Comparison of ENCODE assay signal across 8 cellular contexts in genomic region chr17:37506678-37507077, GRCh38. TPM values are rescaled to one million over a fixed set of nuclear protein-coding genes. Genes with fewer than 3 reads are reported as not detected.
DNase-seq lines count a peak whose midpoint lies in the region; ATAC-seq, FAIRE-seq and TF ChIP-seq lines count a peak whose summit lies in the region.

No MANE protein-coding gene starts in this region.

- TF ChIP-seq CTCF in RWPE2 (IDR thresholded peaks at IDR 0.05; ENCODE audit: poor library complexity, severe bottlenecking) (peak; percentile 36), pancreas (IDR thresholded peaks at IDR 0.05) (peak in 2 of 4 donors; percentile 9 to 28), ovary (IDR thresholded peaks at IDR 0.05) (no peak)

- H3K4me3 ChIP-seq in RWPE2 (ENCODE audit: severe bottlenecking), result no peak overlapping the region
- no peak overlapping the region for H3K4me3 ChIP-seq in pancreas
- no peak overlapping the region for H3K4me3 ChIP-seq in ovary

- no peak for TF ChIP-seq EP300 in ovary (IDR thresholded peaks at IDR 0.05)

- 68 to 73% methylated on average over 10 of the region's 10 CpGs for WGBS in pancreas, 2 donors
- 62 to 70% (median 69%) methylated on average over 10 of the region's 10 CpGs for WGBS in ovary, 3 donors

- H3K27me3 ChIP-seq in RWPE2 (ENCODE audit: insufficient read depth, poor library complexity, severe bottlenecking), result no peaks in the 10 kb centered on the region
- H3K27me3 ChIP-seq in pancreas, result no peaks in the 10 kb centered on the region
- no peaks in the 10 kb centered on the region for H3K27me3 ChIP-seq in ovary

- DNase-seq in AML-193 (lab: John Stamatoyannopoulos, UW) (peak; percentile 13 to 24), H4 (ENCODE audit: low spot score) (peak; percentile 32), RWPE2 (ENCODE audit: low spot score) (no peak), erythroblast (lab: John Stamatoyannopoulos, UW) (peak; percentile 35 to 38), pancreas (no peak), ovary (no peak)

- FAIRE-seq in pancreas (lab: Jason Lieb, UNC), result no peak

- H3K27ac ChIP-seq in RWPE2 (ENCODE audit: poor library complexity, severe bottlenecking) (no peak overlapping the region), pancreas (no peak overlapping the region), ovary (no peak overlapping the region)

- H3K9me3 ChIP-seq in RWPE2 (ENCODE audit: severe bottlenecking) (no peaks in the 10 kb centered on the region), pancreas (no peaks in the 10 kb centered on the region), ovary (no peaks in the 10 kb centered on the region)

- H3K4me1 ChIP-seq in RWPE2 (ENCODE audit: insufficient read depth, poor library complexity, severe bottlenecking) (peaks cover under 1% of the 10 kb centered on the region), pancreas (peaks cover 0 to 2% (median 0%) of the 10 kb centered on the region in 3 donors), ovary (ENCODE audit: insufficient read depth) (no peaks in the 10 kb centered on the region)

- ATAC-seq in RWPE2 (ENCODE audit: low read depth) (peak; percentile 85), pancreas (peak; percentile 16 to 71 (median 28)), HG02852 (IDR thresholded peaks at IDR 0.05; ENCODE audit: unreplicated experiment) (no peak), HG03159 (IDR thresholded peaks at IDR 0.05; ENCODE audit: unreplicated experiment) (no peak)

- H3K36me3 ChIP-seq in RWPE2 (ENCODE audit: low read depth) (peaks cover 45% of the 10 kb centered on the region), pancreas (no peaks in the 10 kb centered on the region), ovary (no peaks in the 10 kb centered on the region)

- intact Hi-C loops in pancreas (cut with DNase I), result no loop called here
- intact Hi-C loops in ovary (cut with DNase I), result no loop called here

- TF ChIP-seq POLR2A in erythroblast (IDR thresholded peaks at IDR 0.05; ENCODE audit: low read length) (no peak), ovary (IDR thresholded peaks at IDR 0.05) (no peak)

RNA-seq across cellular contexts. Expression of gene DUSP14, which starts 17.0 kb away (rescaled TPM):
- 49.2 and 50.8 TPM in 2 replicates for total RNA-seq in H4 (2014; rRNA removed; shearing (Covaris generic))
- total RNA-seq in pancreas (1 to 10 TPM; 2.7 to 5.6 (median 4.4) TPM), ovary (10 to 100 TPM in 6 of 7 donors, 1 to 10 TPM in 1; 9.5 to 17.1 (median 13.1) TPM)
- polyA plus RNA-seq in pancreas (1 to 10 TPM; 2.9 to 6.4 TPM), ovary (10 to 100 TPM in 1 of 2 donors, 1 to 10 TPM in 1; 6.3 to 11.0 TPM)

Comparison
In these comparisons a context has a peak if more than half of its experiments do, and no peak if none do; other contexts are left out.
1. DNase-seq: peak in AML-193 (2 of 2), H4 (single experiment) and erythroblast (2 of 2); none in RWPE2 (single experiment), pancreas (0 of 6) and ovary (0 of 5).
2. ATAC-seq: peak in RWPE2 (single experiment) and pancreas (4 of 4); none in HG02852 (single experiment) and HG03159 (single experiment).